8 cellular contexts compared by ENCODE assay signal in genomic region chr1:27668808-27669723, GRCh38. TPM values are rescaled to one million over a fixed set of nuclear protein-coding genes. Genes with fewer than 3 reads are reported as not detected.
DNase-seq lines count a peak whose midpoint lies in the region; ATAC-seq and TF ChIP-seq lines count a peak whose summit lies in the region.

No MANE protein-coding gene starts in this region.

- peak; percentile 74 for DNase-seq in DMS153 treated with DMSO at 0.1 percent for 48 hours (lab: John Stamatoyannopoulos, UW; ENCODE audit: unreplicated experiment)
- peak; percentile 51 for DNase-seq in Jurkat, Clone E6-1 (ENCODE audit: low read depth, low spot score)
- DNase-seq in SKM-1 (lab: John Stamatoyannopoulos, UW; ENCODE audit: unreplicated experiment): peak; percentile 31
- peak; percentile 91 for DNase-seq in activated naive CD4-positive, alpha-beta T cell treated with anti-CD3 and anti-CD28 coated beads, Interleukin-2, amount 10 ng/mL, durations not matched to agents 7 days and 5 days
- DNase-seq in cardiac septum (ENCODE audit: low spot score): peak; percentile 92
- peak; percentile 87 for DNase-seq in progenitor cell of endocrine pancreas (ENCODE audit: low spot score, unreplicated experiment)
- peak; percentile 82 to 98 for DNase-seq in upper lobe of left lung

- H3K9me3 ChIP-seq in upper lobe of left lung: no peaks in the 10 kb centered on the region

- no peaks in the 10 kb centered on the region for H3K9me3 Mint-ChIP-seq in activated naive CD4-positive, alpha-beta T cell treated with anti-CD3 and anti-CD28 coated beads, Interleukin-2, amount 10 ng/mL, durations not matched to agents 7 days and 5 days
- H3K9me3 Mint-ChIP-seq in progenitor cell of endocrine pancreas (ENCODE audit: low read depth): no peaks in the 10 kb centered on the region

- H3K4me3 Mint-ChIP-seq in activated naive CD4-positive, alpha-beta T cell treated with anti-CD3 and anti-CD28 coated beads, Interleukin-2, amount 10 ng/mL, durations not matched to agents 7 days and 5 days: peak overlapping the region; percentile 59
- H3K4me3 Mint-ChIP-seq in progenitor cell of endocrine pancreas (ENCODE audit: low read depth): peak overlapping the region; percentile 45

- 16 to 26% methylated on average over 20 to 35 of the region's 36 CpGs for WGBS in upper lobe of left lung, 2 donors

- no peaks in the 10 kb centered on the region for H3K27me3 Mint-ChIP-seq in activated naive CD4-positive, alpha-beta T cell treated with anti-CD3 and anti-CD28 coated beads, Interleukin-2, amount 10 ng/mL, durations not matched to agents 7 days and 5 days
- peaks cover 14% of the 10 kb centered on the region for H3K27me3 Mint-ChIP-seq in progenitor cell of endocrine pancreas

- H3K36me3 ChIP-seq in upper lobe of left lung: peaks cover 0 to 19% (median 3%) of the 10 kb centered on the region in 4 donors

- TF ChIP-seq POLR2A in upper lobe of left lung (IDR thresholded peaks at IDR 0.05): no peak

- ATAC-seq in upper lobe of left lung (ENCODE audit: low FRiP score in 2 of 2): peak in 1 of 2 donors; percentile 55
- ATAC-seq in HG03159 (IDR thresholded peaks at IDR 0.05; ENCODE audit: unreplicated experiment): no peak

- CTCF ChIA-PET in activated naive CD4-positive, alpha-beta T cell treated with anti-CD3 and anti-CD28 coated beads, Interleukin-2, amount 10 ng/mL, durations not matched to agents 7 days and 5 days (lab: Charles Lee): interaction anchor here (0.7 to 5.0 kb wide), 26 partner anchors 7 to 241 kb away, joined by 3 to 43 read pairs (median 4); partner anchors contain the start of gene FAM76A

- TF ChIP-seq EP300 in upper lobe of left lung (IDR thresholded peaks at IDR 0.05): no peak

- H3K27ac Mint-ChIP-seq in activated naive CD4-positive, alpha-beta T cell treated with anti-CD3 and anti-CD28 coated beads, Interleukin-2, amount 10 ng/mL, durations not matched to agents 7 days and 5 days: peak overlapping the region; percentile 2
- H3K27ac Mint-ChIP-seq in progenitor cell of endocrine pancreas: no peak overlapping the region

- intact Hi-C loops in cardiac septum (cut with DNase I): no loop called here

- peak; percentile 90 for TF ChIP-seq CTCF in progenitor cell of endocrine pancreas (IDR thresholded peaks at IDR 0.05; ENCODE audit: unreplicated experiment)
- TF ChIP-seq CTCF in upper lobe of left lung (IDR thresholded peaks at IDR 0.05): peak; percentile 84 to 92 (median 87)

- H3K27ac ChIP-seq in upper lobe of left lung: peak overlapping the region in 3 of 4 donors; percentile 8 to 74 (median 47)

- H3K4me1 Mint-ChIP-seq in activated naive CD4-positive, alpha-beta T cell treated with anti-CD3 and anti-CD28 coated beads, Interleukin-2, amount 10 ng/mL, durations not matched to agents 7 days and 5 days: peaks cover 46% of the 10 kb centered on the region
- H3K4me1 Mint-ChIP-seq in progenitor cell of endocrine pancreas (ENCODE audit: low read depth): peaks cover 5% of the 10 kb centered on the region

- H3K27me3 ChIP-seq in upper lobe of left lung: no peaks in the 10 kb centered on the region

- H3K4me1 ChIP-seq in upper lobe of left lung: peaks cover 30 to 39% (median 37%) of the 10 kb centered on the region in 4 donors

- peaks cover 13% of the 10 kb centered on the region for H3K36me3 Mint-ChIP-seq in activated naive CD4-positive, alpha-beta T cell treated with anti-CD3 and anti-CD28 coated beads, Interleukin-2, amount 10 ng/mL, durations not matched to agents 7 days and 5 days
- H3K36me3 Mint-ChIP-seq in progenitor cell of endocrine pancreas (ENCODE audit: insufficient read depth): no peaks in the 10 kb centered on the region

- H3K4me3 ChIP-seq in Jurkat, Clone E6-1 (ENCODE audit: low read length): peak overlapping the region; percentile 42
- peak overlapping the region in 3 of 4 donors; percentile 33 to 62 (median 38) for H3K4me3 ChIP-seq in upper lobe of left lung

RNA-seq across cellular contexts. Expression of gene IFI6, which starts 2.9 kb away (rescaled TPM):
- polyA plus RNA-seq in Jurkat, Clone E6-1 (2012; ENCODE audit: insufficient read depth, insufficient read length): 46.7 TPM
- total RNA-seq in cardiac septum (32.4 TPM), progenitor cell of endocrine pancreas (4.4 and 5.7 TPM in 2 replicates), upper lobe of left lung (100 to 1,000 TPM in 5 of 6 donors, 10 to 100 TPM in 1; 43.0 to 436 (median 277) TPM)

RNA-seq across cellular contexts. Expression of gene FGR, which starts 34.1 kb away (rescaled TPM):
- 0.49 TPM for polyA plus RNA-seq in Jurkat, Clone E6-1 (2012; ENCODE audit: insufficient read depth, insufficient read length)
- total RNA-seq in cardiac septum (3.8 TPM), progenitor cell of endocrine pancreas (not detected in 2 replicates), upper lobe of left lung (100 to 1,000 TPM in 5 of 6 donors, 10 to 100 TPM in 1; 59.8 to 234 (median 150) TPM)

RNA-seq across cellular contexts. Expression of gene FAM76A, which starts 56.7 kb away (rescaled TPM):
- 13.6 TPM for polyA plus RNA-seq in Jurkat, Clone E6-1 (2012; ENCODE audit: insufficient read depth, insufficient read length)
- total RNA-seq in cardiac septum (11.5 TPM), progenitor cell of endocrine pancreas (14.7 and 15.2 TPM in 2 replicates), upper lobe of left lung (10 to 100 TPM; 10.9 to 50.3 (median 21.2) TPM)

Comparison
In these comparisons a context has a peak if more than half of its experiments do, and no peak if none do; other contexts are left out.
1. DNase-seq: peak in every context shown above with its lines; median percentile 92 in cardiac septum; 91 in activated naive CD4-positive, alpha-beta T cell treated with anti-CD3 and anti-CD28 coated beads, Interleukin-2, amount 10 ng/mL, durations not matched to agents 7 days and 5 days; 90 in upper lobe of left lung; 87 in progenitor cell of endocrine pancreas; 74 in DMS153 treated with DMSO at 0.1 percent for 48 hours; 51 in Jurkat, Clone E6-1; 31 in SKM-1.
2. RNA of gene FGR, which starts 34.1 kb away (total RNA-seq): 59.8 to 234 TPM in upper lobe of left lung; 3.8 TPM in cardiac septum (single experiment) and not detected in progenitor cell of endocrine pancreas; every median in the first group is over 10 times any median in the second.